Comparison of ENCODE assay signal across 10 cellular contexts in genomic region chr4:1243451-1244080, GRCh38. TPM values are rescaled to one million over a fixed set of nuclear protein-coding genes. Genes with fewer than 3 reads are reported as not detected.
A peak's percentile ranks its signal among the peaks of the same experiment; 100 is the strongest.
DNase-seq lines count a peak whose midpoint lies in the region; ATAC-seq and TF ChIP-seq lines count a peak whose summit lies in the region.
"Had no signal": no experiment of that assay in that cellular context is flagged by ENCODE, and none has a peak within 500 bp of the region (broad histone marks: within the 10 kb centered on the region; RNA-seq: fewer than 3 reads in every experiment).

No MANE protein-coding gene starts in this region.

- H3K4me1 ChIP-seq in gastroesophageal sphincter (peaks cover 9 to 87% (median 44%) of the 10 kb centered on the region in 3 donors), skeletal muscle tissue (ENCODE audit: control insufficient read depth in 3 of 3, insufficient read depth in 3 of 3, low read length in 3 of 3) (peaks cover 63 to 78% (median 65%) of the 10 kb centered on the region in 3 donors)

- H3K9ac ChIP-seq in skeletal muscle tissue (ENCODE audit: low read depth in 1 of 3, low read length in 3 of 3), result peak overlapping the region; percentile 3 to 53 (median 40)

- H3K36me3 ChIP-seq in gastroesophageal sphincter (peaks cover 0 to 30% of the 10 kb centered on the region in 2 donors), skeletal muscle tissue (ENCODE audit: control insufficient read depth in 3 of 3, insufficient read depth in 3 of 3, low read length in 3 of 3) (peaks cover 13 to 16% (median 13%) of the 10 kb centered on the region in 3 donors)

- no peak for TF ChIP-seq CTCF in gastroesophageal sphincter (IDR thresholded peaks at IDR 0.05)

- no peaks in the 10 kb centered on the region for H3K27me3 Mint-ChIP-seq in activated T-cell treated with anti-CD3 and anti-CD28 coated beads, Interleukin-2, amount 50 U/mL, for 24 hours
- H3K27me3 Mint-ChIP-seq in activated T-cell treated with anti-CD3 and anti-CD28 coated beads, Interleukin-2, amount 50 U/mL, for 4 hours (ENCODE audit: low read depth), result no peaks in the 10 kb centered on the region

- H3K9me3 ChIP-seq in gastroesophageal sphincter, result no peaks in the 10 kb centered on the region
- no peaks in the 10 kb centered on the region for H3K9me3 ChIP-seq in skeletal muscle tissue (ENCODE audit: control insufficient read depth in 3 of 3, low read length in 3 of 3)

- peaks cover 52% of the 10 kb centered on the region for H3K4me1 Mint-ChIP-seq in activated T-cell treated with anti-CD3 and anti-CD28 coated beads, Interleukin-2, amount 50 U/mL, for 24 hours (ENCODE audit: low read depth)
- peaks cover 54% of the 10 kb centered on the region for H3K4me1 Mint-ChIP-seq in activated T-cell treated with anti-CD3 and anti-CD28 coated beads, Interleukin-2, amount 50 U/mL, for 4 hours (ENCODE audit: low read depth)

- no peak overlapping the region for H3K4me3 Mint-ChIP-seq in activated T-cell treated with anti-CD3 and anti-CD28 coated beads, Interleukin-2, amount 50 U/mL, for 24 hours
- H3K4me3 Mint-ChIP-seq in activated T-cell treated with anti-CD3 and anti-CD28 coated beads, Interleukin-2, amount 50 U/mL, for 4 hours, result no peak overlapping the region

- peaks cover 71% of the 10 kb centered on the region for H3K36me3 Mint-ChIP-seq in activated T-cell treated with anti-CD3 and anti-CD28 coated beads, Interleukin-2, amount 50 U/mL, for 24 hours (ENCODE audit: low read depth)
- peaks cover 5% of the 10 kb centered on the region for H3K36me3 Mint-ChIP-seq in activated T-cell treated with anti-CD3 and anti-CD28 coated beads, Interleukin-2, amount 50 U/mL, for 4 hours (ENCODE audit: insufficient read depth)

- no peak for DNase-seq in activated T-cell treated with anti-CD3 and anti-CD28 coated beads, Interleukin-2, amount 50 U/mL, for 24 hours
- DNase-seq in activated T-cell treated with anti-CD3 and anti-CD28 coated beads, Interleukin-2, amount 50 U/mL, for 4 hours, result no peak
- peak; percentile 4 for DNase-seq in NCI-H69 (lab: John Stamatoyannopoulos, UW)
- no peak for DNase-seq in superior temporal gyrus (ENCODE audit: extremely low spot score)
- DNase-seq in NCI-H2171 treated with DMSO at 0.1 percent for 48 hours (lab: John Stamatoyannopoulos, UW), result no peak
- no peak for DNase-seq in SK-N-DZ (ENCODE audit: low spot score)
- DNase-seq: HCEC 1CT, NCI-H2029 had no signal

- no peak for TF ChIP-seq EP300 in gastroesophageal sphincter (IDR thresholded peaks at IDR 0.05)

- H3K4me3 ChIP-seq in gastroesophageal sphincter (no peak overlapping the region), skeletal muscle tissue (ENCODE audit: low read length in 3 of 3) (peak overlapping the region in 1 of 3 donors; percentile 27)

- H3K9me3 Mint-ChIP-seq in activated T-cell treated with anti-CD3 and anti-CD28 coated beads, Interleukin-2, amount 50 U/mL, for 24 hours, result no peaks in the 10 kb centered on the region
- no peaks in the 10 kb centered on the region for H3K9me3 Mint-ChIP-seq in activated T-cell treated with anti-CD3 and anti-CD28 coated beads, Interleukin-2, amount 50 U/mL, for 4 hours

- no peak for ATAC-seq in activated T-cell treated with anti-CD3 and anti-CD28 coated beads, Interleukin-2, amount 50 U/mL, for 4 hours
- no peak for ATAC-seq in gastroesophageal sphincter

- H3K27ac ChIP-seq in gastroesophageal sphincter, result peak overlapping the region in 3 of 4 donors; percentile 14 to 31 (median 31)
- H3K27ac ChIP-seq in skeletal muscle tissue (ENCODE audit: low read depth, low read length), result no peak overlapping the region

- peak overlapping the region; percentile 79 for H3K27ac Mint-ChIP-seq in activated T-cell treated with anti-CD3 and anti-CD28 coated beads, Interleukin-2, amount 50 U/mL, for 24 hours

- H3K27me3 ChIP-seq in gastroesophageal sphincter (no peaks in the 10 kb centered on the region), skeletal muscle tissue (ENCODE audit: control insufficient read depth in 3 of 3, insufficient read depth in 3 of 3, low read length in 3 of 3) (no peaks in the 10 kb centered on the region)

- TF ChIP-seq POLR2A in gastroesophageal sphincter (IDR thresholded peaks at IDR 0.05), result no peak

- WGBS in gastroesophageal sphincter (ENCODE audit: low coverage in 1 of 2), 2 donors, result no CpG with 5 or more reads among the region's 15 CpGs

RNA-seq across cellular contexts. Expression of gene CTBP1, which starts 5.4 kb away (rescaled TPM):
- 100 to 1,000 TPM; 166 to 186 (median 177) TPM for total RNA-seq in activated T-cell treated with anti-CD3 and anti-CD28 coated beads, Interleukin-2, amount 50 U/mL, for 4 hours
- total RNA-seq in gastroesophageal sphincter (100 to 1,000 TPM; 126 to 271 (median 164) TPM), skeletal muscle tissue (109 TPM)
- polyA plus RNA-seq in SK-N-DZ (2014; cell fraction: cytosol; rRNA removed), result 176 and 237 TPM in 2 replicates
- 231 and 361 TPM in 2 replicates for polyA plus RNA-seq in SK-N-DZ (2014; cell fraction: nucleus; rRNA removed)

RNA-seq across cellular contexts. Expression of gene MAEA, which starts 46.1 kb away (rescaled TPM):
- total RNA-seq in activated T-cell treated with anti-CD3 and anti-CD28 coated beads, Interleukin-2, amount 50 U/mL, for 4 hours, result 10 to 100 TPM; 61.9 to 66.9 (median 65.3) TPM
- total RNA-seq in gastroesophageal sphincter (10 to 100 TPM; 47.2 to 62.1 (median 53.9) TPM), skeletal muscle tissue (24.5 TPM)
- polyA plus RNA-seq in SK-N-DZ (2014; cell fraction: cytosol; rRNA removed), result 91.7 and 92.2 TPM in 2 replicates
- polyA plus RNA-seq in SK-N-DZ (2014; cell fraction: nucleus; rRNA removed), result 101 and 110 TPM in 2 replicates
